In the genomic region with DNA sequence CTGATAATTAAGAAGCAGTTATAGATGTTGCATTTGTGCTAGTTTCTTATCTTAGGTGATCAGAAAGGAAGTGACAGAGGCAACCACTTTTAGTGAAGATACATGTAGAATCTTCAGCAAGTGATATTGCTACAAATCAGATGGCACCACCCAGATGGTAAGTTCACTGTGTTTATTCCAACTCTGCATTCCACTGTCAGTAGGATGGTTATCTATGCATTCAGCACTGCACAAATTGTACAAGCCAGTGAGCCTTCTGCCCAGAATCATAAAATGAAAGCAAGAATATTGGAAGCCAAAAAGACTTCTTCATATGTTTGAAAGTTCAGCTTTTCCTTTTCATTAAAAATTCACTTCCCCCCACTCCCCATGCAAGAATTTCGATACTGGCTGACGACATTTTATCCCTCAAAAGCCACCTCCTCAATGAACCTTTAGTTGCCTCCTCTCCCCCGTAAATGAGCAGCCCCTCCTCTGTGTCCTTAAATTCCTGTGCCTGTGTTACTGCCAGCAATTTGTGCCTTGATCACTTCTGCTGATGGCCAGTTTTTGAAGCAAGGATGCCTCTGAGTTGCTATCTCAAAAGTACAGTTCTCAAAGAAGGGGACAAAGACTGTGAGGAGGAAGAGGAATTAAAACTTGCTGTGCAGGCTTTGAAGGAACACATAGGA, we compare ENCODE assay signal across 1 cellular context.
TF ChIP-seq lines count a peak whose summit lies in the region.

No MANE protein-coding gene starts in this region.

TF ChIP-seq in GM23338, 12 proteins besides CTCF, POLR2A, EP300 and RAD21 (continued from another document):
- TF ChIP-seq POLR2AphosphoS5 (IDR thresholded peaks at IDR 0.05; ENCODE audit: low read depth) (no peak), NANOG (IDR thresholded peaks at IDR 0.05; ENCODE audit: borderline replicate concordance) (no peak), ZNF331 (CRISPR knock-in tag; IDR thresholded peaks at IDR 0.05; ENCODE audit: low read depth) (no peak), JUNB (IDR thresholded peaks at IDR 0.05; ENCODE audit: unreplicated experiment) (no peak), ZNF114 (CRISPR knock-in tag; IDR thresholded peaks at IDR 0.05) (no peak), EZH2phosphoT487 (IDR thresholded peaks at IDR 0.05; ENCODE audit: unreplicated experiment) (no peak)
